Comparison of ENCODE assay signal across 25 cellular contexts in the genomic region with DNA sequence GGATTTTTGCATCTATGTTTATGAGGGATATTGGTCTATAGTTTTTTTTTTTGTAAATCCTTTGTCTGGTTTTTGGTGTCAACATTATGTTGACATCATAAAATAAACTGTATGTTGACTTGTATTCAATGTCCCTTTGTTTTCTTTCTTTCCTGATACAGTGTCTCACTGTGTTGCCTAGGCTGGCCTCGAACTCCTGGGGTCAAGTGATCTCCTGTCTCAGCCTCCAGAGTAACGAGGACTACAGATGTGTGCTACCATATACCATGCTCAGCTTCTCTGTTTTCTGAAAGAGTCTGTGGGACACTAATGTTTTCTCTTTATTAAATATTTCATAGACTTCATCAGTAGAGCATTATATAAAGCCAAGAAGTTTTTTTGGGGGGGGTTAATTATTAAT.
"Had no signal": no experiment of that assay in that cellular context is flagged by ENCODE, and none has a peak within 500 bp of the region (broad histone marks: within the 10 kb centered on the region; RNA-seq: fewer than 3 reads in every experiment).

No MANE protein-coding gene starts in this region.

- H3K4me3 Mint-ChIP-seq: dendritic cell treated with granulocyte-macrophage colony-stimulating factor and Interleukin-4, amounts not matched to agents 40 ng/mL and 50 ng/mL, for 4 days; endodermal cell; mesothelial cell of epicardium; natural killer cell; stimulated activated naive B cell treated with anti-CD40 and anti-IgM and Interleukin-4, amounts not matched to agents 10 μg/mL and 1 μg/mL and 100 μg/mL, for 72 hours had no signal

- DNase-seq: colonic mucosa; effector CD8-positive, alpha-beta T cell; endodermal cell; foreskin keratinocyte; heart left ventricle; left cardiac atrium; left lung; mesenchymal stem cell; natural killer cell; pancreas; right lobe of liver; small intestine; stimulated activated CD4-positive, alpha-beta T cell treated with anti-CD3 and anti-CD28 coated beads, Interleukin-15, amount 100 ng/mL, for 24 hours; stimulated activated CD4-positive, alpha-beta T cell treated with anti-CD3 and anti-CD28 coated beads, Interleukin-2, amount 100 ng/mL, for 48 hours; stimulated activated naive B cell treated with anti-CD40 and anti-IgM and Interleukin-4, amounts not matched to agents 10 μg/mL and 1 μg/mL and 100 μg/mL, for 72 hours; upper lobe of left lung had no signal

- H3K27me3 ChIP-seq: colonic mucosa, gastroesophageal sphincter, heart left ventricle, hepatocyte, left lung, pancreas, right lobe of liver, tibial nerve, upper lobe of left lung had no signal

- H3K27ac Mint-ChIP-seq: dendritic cell treated with granulocyte-macrophage colony-stimulating factor and Interleukin-4, amounts not matched to agents 40 ng/mL and 50 ng/mL, for 4 days; endodermal cell; mesothelial cell of epicardium; natural killer cell; stimulated activated naive B cell treated with anti-CD40 and anti-IgM and Interleukin-4, amounts not matched to agents 10 μg/mL and 1 μg/mL and 100 μg/mL, for 72 hours had no signal

- H3K27me3 Mint-ChIP-seq: dendritic cell treated with granulocyte-macrophage colony-stimulating factor and Interleukin-4, amounts not matched to agents 40 ng/mL and 50 ng/mL, for 4 days had no signal

- ATAC-seq: esophagus mucosa; foreskin keratinocyte; gastroesophageal sphincter; heart left ventricle; left cardiac atrium; left lung; natural killer cell; pancreas; right lobe of liver; stimulated activated naive B cell treated with anti-CD40 and anti-IgM and Interleukin-4, amounts not matched to agents 10 μg/mL and 1 μg/mL and 100 μg/mL, for 72 hours had no signal

- H3K4me1 ChIP-seq: colonic mucosa, foreskin keratinocyte, pancreas, right lobe of liver had no signal

- H3K36me3 ChIP-seq: colonic mucosa, left lung, neutrophil, pancreas, right lobe of liver, thoracic aorta, upper lobe of left lung had no signal

- H3K4me3 ChIP-seq: colonic mucosa, gastroesophageal sphincter, heart left ventricle, hepatocyte, left lung, pancreas, right lobe of liver, thoracic aorta, tibial nerve, upper lobe of left lung had no signal

- H3K4me1 Mint-ChIP-seq: endodermal cell, mesothelial cell of epicardium had no signal

- H3K9me3 ChIP-seq: colonic mucosa, pancreas, upper lobe of left lung had no signal

- H3K27ac ChIP-seq: colonic mucosa, epithelial cell of prostate, foreskin keratinocyte, gastroesophageal sphincter, heart left ventricle, hepatocyte, left lung, neutrophil, pancreas, right lobe of liver, thoracic aorta, tibial nerve, upper lobe of left lung had no signal
